In genomic region chr7:27109533-27110162, GRCh38 we compare ENCODE assay signal across 1 cellular context.
TF ChIP-seq lines count a peak whose summit lies in the region.

No MANE protein-coding gene starts in this region.

TF ChIP-seq in IMR-90, 13 proteins besides CTCF, POLR2A, EP300 and RAD21:
- TF ChIP-seq RFX5 (IDR thresholded peaks at IDR 0.05; ENCODE audit: low read depth, low read length), result no peak
- no peak for TF ChIP-seq USF2 (IDR thresholded peaks at IDR 0.05; ENCODE audit: low read depth, low read length)
- no peak for TF ChIP-seq CEBPB (IDR thresholded peaks at IDR 0.05; ENCODE audit: low read depth, low read length)
- no peak for TF ChIP-seq BHLHE40 (IDR thresholded peaks at IDR 0.05; ENCODE audit: low read depth, low read length)
- no peak for TF ChIP-seq RCOR1 (IDR thresholded peaks at IDR 0.05; ENCODE audit: insufficient replicate concordance, low read length)
- no peak for TF ChIP-seq FOS (IDR thresholded peaks at IDR 0.05; ENCODE audit: low read depth, low read length)
- no peak for TF ChIP-seq ELK1 (IDR thresholded peaks at IDR 0.05; ENCODE audit: borderline replicate concordance, low read depth, low read length)
TF ChIP-seq in IMR-90: peak in this region for 0.
